In genomic region chr6:53338304-53338703, GRCh38 we compare ENCODE assay signal across 16 cellular contexts. TPM values are rescaled to one million over a fixed set of nuclear protein-coding genes. Genes with fewer than 3 reads are reported as not detected.
DNase-seq lines count a peak whose midpoint lies in the region; ATAC-seq and TF ChIP-seq lines count a peak whose summit lies in the region.
"Had no signal": no experiment of that assay in that cellular context is flagged by ENCODE, and none has a peak within 500 bp of the region (broad histone marks: within the 10 kb centered on the region; RNA-seq: fewer than 3 reads in every experiment).

No MANE protein-coding gene starts in this region.

- H3K4me3 ChIP-seq in BLaER1: no peak overlapping the region
- H3K4me3 ChIP-seq in CD8-positive, alpha-beta T cell (ENCODE audit: low read depth, low read length): no peak overlapping the region
- no peak overlapping the region for H3K4me3 ChIP-seq in mucosa of descending colon
- no peak overlapping the region for H3K4me3 ChIP-seq in HAP-1
- H3K4me3 ChIP-seq: thoracic aorta had no signal

- H3K4me1 ChIP-seq in BLaER1 (peaks cover 89% of the 10 kb centered on the region), mucosa of descending colon (ENCODE audit: low read depth) (no peaks in the 10 kb centered on the region), HAP-1 (peaks cover 5% of the 10 kb centered on the region)
- peaks cover 71% of the 10 kb centered on the region for H3K4me1 ChIP-seq in CD8-positive, alpha-beta T cell (ENCODE audit: insufficient read depth, low read length)

- CTCF ChIA-PET in CD8-positive, alpha-beta T cell (lab: Charles Lee): interaction anchor here (0.9 to 3.8 kb wide), 5 partner anchors 9 to 72 kb away, joined by 3 to 19 read pairs (median 6); partner anchors contain the start of gene ELOVL5
- CTCF ChIA-PET in activated CD8-positive, alpha-beta T cell treated with anti-CD3 and anti-CD28 coated beads, Interleukin-2, amount 10 ng/mL, durations not matched to agents 7 days and 5 days (lab: Charles Lee): interaction anchor here (1.1 to 4.4 kb wide), 5 partner anchors 9 to 73 kb away, joined by 3 to 39 read pairs (median 5); partner anchors contain the start of gene ELOVL5

- DNase-seq in CD8-positive, alpha-beta T cell: no peak
- no peak for DNase-seq in activated CD8-positive, alpha-beta T cell treated with anti-CD3 and anti-CD28 coated beads, Interleukin-2, amount 10 ng/mL, durations not matched to agents 7 days and 5 days
- DNase-seq in mucosa of descending colon (no peak), cerebellar nuclear complex (lab: John Stamatoyannopoulos, UW) (no peak), HAP-1 (ENCODE audit: low spot score in 2 of 2) (no peak), iPS-NIHi11 (ENCODE audit: low spot score) (no peak), NCI-H2196 treated with DMSO at 0.1 percent for 48 hours (lab: John Stamatoyannopoulos, UW; ENCODE audit: unreplicated experiment) (no peak)
- DNase-seq: activated CD4-positive, CD25-positive, alpha-beta regulatory T cell; amniotic stem cell; GOT3; kidney glomerular epithelial cell; NCI-H1930; NCI-H446 treated with DMSO at 0.1 percent for 48 hours; stimulated activated CD4-positive, alpha-beta T cell treated with anti-CD3 and anti-CD28 coated beads, Interleukin-4, amount 100 ng/mL, for 24 hours had no signal

- no peaks in the 10 kb centered on the region for H3K9me3 Mint-ChIP-seq in CD8-positive, alpha-beta T cell
- no peaks in the 10 kb centered on the region for H3K9me3 Mint-ChIP-seq in activated CD8-positive, alpha-beta T cell treated with anti-CD3 and anti-CD28 coated beads, Interleukin-2, amount 10 ng/mL, durations not matched to agents 7 days and 5 days (ENCODE audit: insufficient read depth)

- H3K9ac ChIP-seq in BLaER1: no peak overlapping the region

- peaks cover 91% of the 10 kb centered on the region for H3K4me1 Mint-ChIP-seq in CD8-positive, alpha-beta T cell (ENCODE audit: low read depth)
- H3K4me1 Mint-ChIP-seq in activated CD8-positive, alpha-beta T cell treated with anti-CD3 and anti-CD28 coated beads, Interleukin-2, amount 10 ng/mL, durations not matched to agents 7 days and 5 days (ENCODE audit: low read depth): peaks cover 85% of the 10 kb centered on the region

- POLR2A ChIA-PET in CD8-positive, alpha-beta T cell (lab: Charles Lee): interaction anchor here (0.6 to 6.1 kb wide), 8 partner anchors 10 to 47 kb away, joined by 3 to 57 read pairs (median 5); partner anchors contain the start of gene ELOVL5
- POLR2A ChIA-PET in activated CD8-positive, alpha-beta T cell treated with anti-CD3 and anti-CD28 coated beads, Interleukin-2, amount 10 ng/mL, durations not matched to agents 7 days and 5 days (lab: Charles Lee): interaction anchor here (2.9 to 6.0 kb wide), 2 partner anchors 10 to 21 kb away, joined by 12 to 61 read pairs; partner anchors contain the start of gene ELOVL5

- H3K27me3 ChIP-seq in BLaER1 (no peaks in the 10 kb centered on the region), HAP-1 (ENCODE audit: low read depth) (no peaks in the 10 kb centered on the region)
- H3K27me3 ChIP-seq in CD8-positive, alpha-beta T cell (ENCODE audit: insufficient read depth, low read length): no peaks in the 10 kb centered on the region

- H3K9me3 ChIP-seq in BLaER1: no peaks in the 10 kb centered on the region
- H3K9me3 ChIP-seq in CD8-positive, alpha-beta T cell (ENCODE audit: low read length): no peaks in the 10 kb centered on the region
- H3K9me3 ChIP-seq in mucosa of descending colon: no peaks in the 10 kb centered on the region
- H3K9me3 ChIP-seq in HAP-1: no peaks in the 10 kb centered on the region
- H3K9me3 ChIP-seq: thoracic aorta had no signal

- H3K27me3 Mint-ChIP-seq in CD8-positive, alpha-beta T cell (ENCODE audit: low read depth): no peaks in the 10 kb centered on the region
- H3K27me3 Mint-ChIP-seq in activated CD8-positive, alpha-beta T cell treated with anti-CD3 and anti-CD28 coated beads, Interleukin-2, amount 10 ng/mL, durations not matched to agents 7 days and 5 days (ENCODE audit: low read depth): no peaks in the 10 kb centered on the region

- peaks cover 31% of the 10 kb centered on the region for H3K36me3 ChIP-seq in BLaER1
- no peaks in the 10 kb centered on the region for H3K36me3 ChIP-seq in CD8-positive, alpha-beta T cell (ENCODE audit: insufficient read depth, low read length)
- H3K36me3 ChIP-seq in mucosa of descending colon (ENCODE audit: low read depth): no peaks in the 10 kb centered on the region
- 0 out of 2 replicates have a peak, but pooled peaks cover 2% of the 10 kb centered on the region for H3K36me3 ChIP-seq in HAP-1 (replicated peaks)
- H3K36me3 ChIP-seq: thoracic aorta had no signal

- peaks cover 100% of the 10 kb centered on the region for H4K20me1 ChIP-seq in BLaER1

- peak overlapping the region; percentile 79 for H3K4me2 ChIP-seq in BLaER1

- no peak overlapping the region for H3K27ac ChIP-seq in BLaER1
- H3K27ac ChIP-seq in CD8-positive, alpha-beta T cell (ENCODE audit: low read depth, low read length): no peak overlapping the region
- H3K27ac ChIP-seq: thoracic aorta had no signal

- H3K27ac Mint-ChIP-seq in CD8-positive, alpha-beta T cell: peak overlapping the region; percentile 74
- H3K27ac Mint-ChIP-seq in activated CD8-positive, alpha-beta T cell treated with anti-CD3 and anti-CD28 coated beads, Interleukin-2, amount 10 ng/mL, durations not matched to agents 7 days and 5 days: peak overlapping the region; percentile 10

- intact Hi-C loops in CD8-positive, alpha-beta T cell (cut with DNase I, micrococcal nuclease): loop anchor here (2.0 to 5.0 kb wide), 4 partner anchors 24 to 766 kb away; partner anchors contain the start of gene FBXO9 (in 1 of the 2)
- intact Hi-C loops in mucosa of descending colon (cut with DNase I, micrococcal nuclease): no loop called here

- peaks cover 5% of the 10 kb centered on the region for H3K36me3 Mint-ChIP-seq in CD8-positive, alpha-beta T cell
- H3K36me3 Mint-ChIP-seq in activated CD8-positive, alpha-beta T cell treated with anti-CD3 and anti-CD28 coated beads, Interleukin-2, amount 10 ng/mL, durations not matched to agents 7 days and 5 days (ENCODE audit: low read depth): peaks cover 23% of the 10 kb centered on the region

- in situ Hi-C loops in HAP-1 (cut with MboI; ENCODE audit: low sequenced_read_pairs): no loop called here

- ATAC-seq in CD8-positive, alpha-beta T cell: no peak
- ATAC-seq in activated CD8-positive, alpha-beta T cell treated with anti-CD3 and anti-CD28 coated beads, Interleukin-2, amount 10 ng/mL, durations not matched to agents 7 days and 5 days: no peak
- ATAC-seq in mucosa of descending colon: peak; percentile 55

- TF ChIP-seq CTCF in CD8-positive, alpha-beta T cell (IDR thresholded peaks at IDR 0.05): no peak
- TF ChIP-seq CTCF in mucosa of descending colon (IDR thresholded peaks at IDR 0.05): no peak

- no peak overlapping the region for H3K4me3 Mint-ChIP-seq in CD8-positive, alpha-beta T cell
- H3K4me3 Mint-ChIP-seq in activated CD8-positive, alpha-beta T cell treated with anti-CD3 and anti-CD28 coated beads, Interleukin-2, amount 10 ng/mL, durations not matched to agents 7 days and 5 days: no peak overlapping the region

RNA-seq across cellular contexts. Expression of gene ELOVL5, which starts 10.4 kb away (rescaled TPM):
- 10 to 100 TPM; 79.1 to 82.7 TPM for total RNA-seq in CD8-positive, alpha-beta T cell
- total RNA-seq in activated CD8-positive, alpha-beta T cell treated with anti-CD3 and anti-CD28 coated beads, Interleukin-2, amount 10 ng/mL, durations not matched to agents 7 days and 5 days: 100 to 1,000 TPM; 116 TPM
- total RNA-seq in mucosa of descending colon: 10 to 100 TPM; 11.5 to 60.6 (median 27.5) TPM

Comparison
In these comparisons a context has a peak if more than half of its experiments do, and no peak if none do; other contexts are left out.
1. intact Hi-C loops: an anchor here in CD8-positive, alpha-beta T cell (2.0 to 5.0 kb wide); none called in mucosa of descending colon.